ENCODE assay signal across 22 cellular contexts in the genomic region with DNA sequence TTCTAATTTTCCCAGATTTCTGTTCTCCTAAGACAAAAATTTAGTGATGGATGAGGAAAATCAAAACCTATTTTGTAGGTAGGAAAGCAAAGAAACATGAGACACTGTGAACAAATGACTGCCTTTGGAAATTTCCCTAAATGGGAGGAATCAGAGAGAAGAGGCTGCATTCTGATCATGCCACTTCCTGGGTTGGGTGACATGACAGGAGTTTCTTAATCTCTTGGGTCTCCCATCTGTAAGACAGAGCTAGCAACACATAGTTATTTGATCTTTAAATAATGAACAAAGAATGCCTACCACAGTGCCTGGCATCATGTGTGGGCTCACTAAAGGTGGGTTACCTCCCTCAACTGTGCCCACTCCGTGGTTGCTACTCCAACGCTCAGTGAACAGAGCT. TPM values are rescaled to one million over a fixed set of nuclear protein-coding genes. Genes with fewer than 3 reads are reported as not detected.
"Had no signal": no experiment of that assay in that cellular context is flagged by ENCODE, and none has a peak within 500 bp of the region (broad histone marks: within the 10 kb centered on the region; RNA-seq: fewer than 3 reads in every experiment).

No MANE protein-coding gene starts in this region.

- H3K4me1 Mint-ChIP-seq: activated CD4-positive, alpha-beta T cell treated with anti-CD3 and anti-CD28 coated beads, Interleukin-2, amount 10 ng/mL, durations not matched to agents 7 days and 5 days; activated naive CD4-positive, alpha-beta T cell treated with anti-CD3 and anti-CD28 coated beads, Interleukin-2, amount 50 U/mL, for 24 hours; stimulated activated effector memory CD8-positive, alpha-beta T cell treated with anti-CD3 and anti-CD28 coated beads, Interleukin-12 subunit alpha, Interleukin-12 subunit beta, amount 100 ng/mL, for 72 hours had no signal

- H3K9me3 ChIP-seq: adrenal gland, stomach, upper lobe of right lung had no signal

- H3K4me3 ChIP-seq: adrenal gland, cardiac muscle cell, dorsolateral prefrontal cortex, lung, stomach, upper lobe of right lung had no signal

- H3K36me3 ChIP-seq: adrenal gland, cardiac muscle cell, upper lobe of right lung had no signal

- DNase-seq: activated CD4-positive, alpha-beta T cell treated with anti-CD3 and anti-CD28 coated beads, Interleukin-2, amount 10 ng/mL, durations not matched to agents 7 days and 5 days; activated CD8-positive, alpha-beta memory T cell treated with anti-CD3 and anti-CD28 coated beads, Interleukin-2, amount 50 U/mL, for 4 hours; activated CD8-positive, alpha-beta T cell treated with anti-CD3 and anti-CD28 coated beads, Interleukin-2, amount 10 ng/mL, durations not matched to agents 7 days and 5 days; activated gamma-delta T cell; activated T-cell treated with anti-CD3 and anti-CD28 coated beads, Interleukin-2, amount 50 U/mL, for 48 hours; dorsolateral prefrontal cortex; foreskin melanocyte; hypothalamus; islet precursor cell; nucleus accumbens; stimulated activated CD4-positive, alpha-beta T cell treated with anti-CD3 and anti-CD28 coated beads, Interleukin-4, amount 100 ng/mL, for 24 hours; stomach; T1000; upper lobe of right lung had no signal

- H3K27me3 Mint-ChIP-seq: activated CD4-positive, alpha-beta T cell treated with anti-CD3 and anti-CD28 coated beads, Interleukin-2, amount 10 ng/mL, durations not matched to agents 7 days and 5 days had no signal

- H3K36me3 Mint-ChIP-seq: activated naive CD4-positive, alpha-beta T cell treated with anti-CD3 and anti-CD28 coated beads, Interleukin-2, amount 50 U/mL, for 24 hours; stimulated activated effector memory CD8-positive, alpha-beta T cell treated with anti-CD3 and anti-CD28 coated beads, Interleukin-12 subunit alpha, Interleukin-12 subunit beta, amount 100 ng/mL, for 72 hours had no signal

- H3K4me3 Mint-ChIP-seq: activated CD4-positive, alpha-beta T cell treated with anti-CD3 and anti-CD28 coated beads, Interleukin-2, amount 10 ng/mL, durations not matched to agents 7 days and 5 days; activated CD8-positive, alpha-beta T cell treated with anti-CD3 and anti-CD28 coated beads, Interleukin-2, amount 10 ng/mL, durations not matched to agents 7 days and 5 days; activated naive CD4-positive, alpha-beta T cell treated with anti-CD3 and anti-CD28 coated beads, Interleukin-2, amount 50 U/mL, for 24 hours; mesothelial cell of epicardium; nephron; stimulated activated effector memory CD8-positive, alpha-beta T cell treated with anti-CD3 and anti-CD28 coated beads, Interleukin-12 subunit alpha, Interleukin-12 subunit beta, amount 100 ng/mL, for 72 hours had no signal

- H3K27me3 ChIP-seq: adrenal gland, cardiac muscle cell, dorsolateral prefrontal cortex, stomach, upper lobe of right lung had no signal

- H3K27ac ChIP-seq: adrenal gland, cardiac muscle cell, dorsolateral prefrontal cortex, upper lobe of right lung had no signal

- H3K27ac Mint-ChIP-seq: activated CD4-positive, alpha-beta T cell treated with anti-CD3 and anti-CD28 coated beads, Interleukin-2, amount 10 ng/mL, durations not matched to agents 7 days and 5 days; activated CD8-positive, alpha-beta T cell treated with anti-CD3 and anti-CD28 coated beads, Interleukin-2, amount 10 ng/mL, durations not matched to agents 7 days and 5 days; activated naive CD4-positive, alpha-beta T cell treated with anti-CD3 and anti-CD28 coated beads, Interleukin-2, amount 50 U/mL, for 24 hours; mesothelial cell of epicardium; stimulated activated effector memory CD8-positive, alpha-beta T cell treated with anti-CD3 and anti-CD28 coated beads, Interleukin-12 subunit alpha, Interleukin-12 subunit beta, amount 100 ng/mL, for 72 hours had no signal

- H3K9me3 Mint-ChIP-seq: activated CD4-positive, alpha-beta T cell treated with anti-CD3 and anti-CD28 coated beads, Interleukin-2, amount 10 ng/mL, durations not matched to agents 7 days and 5 days had no signal

RNA-seq across cellular contexts. Expression of gene CCDC149, which starts 57.1 kb away (rescaled TPM):
- total RNA-seq: activated CD4-positive, alpha-beta T cell treated with anti-CD3 and anti-CD28 coated beads, Interleukin-2, amount 10 ng/mL, durations not matched to agents 7 days and 5 days; activated CD8-positive, alpha-beta T cell treated with anti-CD3 and anti-CD28 coated beads, Interleukin-2, amount 10 ng/mL, durations not matched to agents 7 days and 5 days; T-helper 1 cell treated with Interleukin-12 subunit alpha and Interleukin-12 subunit beta and Interleukin-4 antibody, amounts not matched to agents 30 ng/mL and 1 ng/mL, for 36 hours had no signal
